Comparison of ENCODE assay signal across 21 cellular contexts in the genomic region with DNA sequence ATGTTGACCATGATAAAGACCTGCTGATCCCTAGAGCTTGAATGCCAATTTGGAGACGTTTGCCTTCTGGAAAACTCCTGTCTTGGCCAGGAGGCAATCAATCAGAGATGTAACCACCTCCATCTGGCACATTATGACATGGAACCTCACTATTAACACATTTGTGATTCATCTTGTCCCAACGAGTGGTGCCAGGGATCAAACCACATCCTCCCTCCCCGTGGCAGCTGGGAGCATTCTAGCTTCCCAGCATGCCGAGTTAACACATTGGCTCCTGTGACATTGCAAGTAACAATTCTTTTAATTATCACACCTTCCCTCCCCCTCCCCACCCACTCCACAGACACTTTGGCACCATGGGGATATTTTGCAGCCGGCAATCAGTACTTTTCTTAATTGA.
DNase-seq lines count a peak whose midpoint lies in the region; ATAC-seq, FAIRE-seq and TF ChIP-seq lines count a peak whose summit lies in the region.
"Had no signal": no experiment of that assay in that cellular context is flagged by ENCODE, and none has a peak within 500 bp of the region (broad histone marks: within the 10 kb centered on the region; RNA-seq: fewer than 3 reads in every experiment).

No MANE protein-coding gene starts in this region.

- H3K4me3 ChIP-seq in epithelial cell of esophagus (ENCODE audit: low read length) (no peak overlapping the region), foreskin fibroblast (ENCODE audit: low read depth in 1 of 2, low read length in 2 of 2) (no peak overlapping the region), pancreas (no peak overlapping the region)
- H3K4me3 ChIP-seq: adrenal gland, HAP-1, spleen had no signal

- 37 to 45% methylated on average over 5 of the region's 5 CpGs for WGBS in pancreas, 2 donors

- no peaks in the 10 kb centered on the region for H3K4me1 ChIP-seq in pancreas
- H3K4me1 ChIP-seq: adrenal gland, HAP-1, spleen had no signal

- no peaks in the 10 kb centered on the region for H3K9me3 ChIP-seq in T-helper 17 cell (ENCODE audit: control insufficient read depth, low read length, poor library complexity, severe bottlenecking)
- H3K9me3 ChIP-seq in pancreas = no peaks in the 10 kb centered on the region
- H3K9me3 ChIP-seq: adrenal gland, HAP-1, spleen had no signal

- DNase-seq in A172 (ENCODE audit: low spot score) (peak; percentile 87), EL (peak; percentile 14), NCI-H2171 (lab: John Stamatoyannopoulos, UW) (peak; percentile 72), epithelial cell of esophagus (ENCODE audit: low read depth) (peak; percentile 33), T-helper 17 cell (no peak), foreskin fibroblast (no peak), pancreas (no peak), NOMO-1 (lab: John Stamatoyannopoulos, UW; ENCODE audit: unreplicated experiment in 2 of 2) (no peak)
- DNase-seq: activated CD4-positive, alpha-beta T cell treated with anti-CD3 and anti-CD28 coated beads, Interleukin-2, amount 10 ng/mL, durations not matched to agents 7 days and 5 days; activated CD8-positive, alpha-beta memory T cell treated with anti-CD3 and anti-CD28 coated beads, Interleukin-2, amount 50 U/mL, for 4 hours; activated gamma-delta T cell treated with Interleukin-2 at 50 U/mL for 16 hours; adrenal gland; erythroblast; left colon; NCI-H146; NCI-H510A; SHP77 treated with DMSO at 0.1 percent for 48 hours; spleen; T-cell had no signal

- H3K4me3 Mint-ChIP-seq in T-helper 17 cell = no peak overlapping the region
- H3K4me3 Mint-ChIP-seq: activated CD4-positive, alpha-beta T cell treated with anti-CD3 and anti-CD28 coated beads, Interleukin-2, amount 10 ng/mL, durations not matched to agents 7 days and 5 days; central memory CD8-positive, alpha-beta T cell; T-cell had no signal

- H3K36me3 Mint-ChIP-seq in T-helper 17 cell (ENCODE audit: low read depth) = no peaks in the 10 kb centered on the region
- H3K36me3 Mint-ChIP-seq: T-cell had no signal

- no peaks in the 10 kb centered on the region for H3K27me3 Mint-ChIP-seq in T-helper 17 cell
- H3K27me3 Mint-ChIP-seq: activated CD4-positive, alpha-beta T cell treated with anti-CD3 and anti-CD28 coated beads, Interleukin-2, amount 10 ng/mL, durations not matched to agents 7 days and 5 days; central memory CD8-positive, alpha-beta T cell; T-cell had no signal

- no peaks in the 10 kb centered on the region for H3K4me1 Mint-ChIP-seq in T-helper 17 cell
- H3K4me1 Mint-ChIP-seq: activated CD4-positive, alpha-beta T cell treated with anti-CD3 and anti-CD28 coated beads, Interleukin-2, amount 10 ng/mL, durations not matched to agents 7 days and 5 days; central memory CD8-positive, alpha-beta T cell; T-cell had no signal

- FAIRE-seq in pancreas (lab: Jason Lieb, UNC) = no peak

- ATAC-seq in T-helper 17 cell (no peak), pancreas (no peak)
- ATAC-seq: left colon, T-cell had no signal

- no peaks in the 10 kb centered on the region for H3K27me3 ChIP-seq in pancreas
- H3K27me3 ChIP-seq: adrenal gland, spleen had no signal

- TF ChIP-seq CTCF in epithelial cell of esophagus (IDR thresholded peaks at IDR 0.05; ENCODE audit: insufficient read depth, low read depth, low read length, missing control alignments) = no peak
- no peak for TF ChIP-seq CTCF in foreskin fibroblast (IDR thresholded peaks at IDR 0.05; ENCODE audit: low read depth, low read length)
- TF ChIP-seq CTCF in pancreas (IDR thresholded peaks at IDR 0.05) = no peak

- no peaks in the 10 kb centered on the region for H3K36me3 ChIP-seq in pancreas
- H3K36me3 ChIP-seq: adrenal gland, HAP-1, spleen had no signal

- no peak overlapping the region for H3K27ac ChIP-seq in pancreas
- H3K27ac ChIP-seq: adrenal gland, spleen had no signal

- no peak overlapping the region for H3K27ac Mint-ChIP-seq in T-helper 17 cell
- H3K27ac Mint-ChIP-seq: activated CD4-positive, alpha-beta T cell treated with anti-CD3 and anti-CD28 coated beads, Interleukin-2, amount 10 ng/mL, durations not matched to agents 7 days and 5 days; T-cell had no signal

- intact Hi-C loops in pancreas (cut with DNase I) = no loop called here

Comparison
In these comparisons a context has a peak if more than half of its experiments do, and no peak if none do; other contexts are left out.
1. DNase-seq: peak in A172 (single experiment), EL (single experiment), NCI-H2171 (single experiment) and epithelial cell of esophagus (single experiment); none in T-helper 17 cell (0 of 3), foreskin fibroblast (0 of 2), pancreas (0 of 6) and NOMO-1 (0 of 2).